ENCODE assay signal across 9 cellular contexts in the genomic region with DNA sequence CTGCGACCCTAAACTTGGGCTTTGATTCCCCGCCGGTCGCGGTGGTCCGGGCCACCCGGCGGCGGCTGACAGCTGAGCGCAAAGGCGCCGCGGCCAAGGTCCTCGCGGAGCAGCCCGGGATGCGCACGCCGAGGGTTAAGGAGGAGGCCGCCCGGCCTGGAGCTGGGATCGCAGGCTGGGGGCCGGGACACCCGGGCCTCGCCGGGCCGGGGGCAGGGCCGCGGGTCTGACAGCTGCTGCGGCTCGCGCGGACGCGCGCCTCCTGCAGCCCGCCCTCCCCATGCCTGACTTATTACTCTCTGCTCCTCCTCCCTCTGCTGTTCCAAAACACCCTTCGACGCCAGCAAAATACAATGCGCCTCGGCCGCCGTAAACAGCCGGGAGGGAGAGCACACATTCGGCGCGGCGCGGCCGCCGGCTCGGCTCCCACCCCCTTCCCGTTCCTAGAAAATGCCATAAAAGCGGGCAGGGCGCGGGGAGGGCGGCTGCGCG. TPM values are rescaled to one million over a fixed set of nuclear protein-coding genes. Genes with fewer than 3 reads are reported as not detected.
DNase-seq lines count a peak whose midpoint lies in the region; ATAC-seq and TF ChIP-seq lines count a peak whose summit lies in the region.
"Had no signal": no experiment of that assay in that cellular context is flagged by ENCODE, and none has a peak within 500 bp of the region (broad histone marks: within the 10 kb centered on the region; RNA-seq: fewer than 3 reads in every experiment).

No MANE protein-coding gene starts in this region.

- peaks cover 27% of the 10 kb centered on the region for H3K4me1 Mint-ChIP-seq in nephron

- peak; percentile 34 for ATAC-seq in HG03442 (IDR thresholded peaks at IDR 0.05; ENCODE audit: unreplicated experiment)

- peak overlapping the region; percentile 60 for H3K4me3 ChIP-seq in fibroblast of villous mesenchyme (ENCODE audit: low read depth, low read length)

- no peaks in the 10 kb centered on the region for H3K36me3 Mint-ChIP-seq in nephron (ENCODE audit: low read depth)

- peaks cover 29% of the 10 kb centered on the region for H3K27me3 Mint-ChIP-seq in nephron (ENCODE audit: low read depth)

- H3K9me3 Mint-ChIP-seq in nephron, result no peaks in the 10 kb centered on the region

- peak overlapping the region; percentile 32 to 76 (median 72) for H3K27ac Mint-ChIP-seq in nephron

- peak overlapping the region; percentile 90 to 95 (median 94) for H3K4me3 Mint-ChIP-seq in nephron

- peak overlapping the region; percentile 83 for H3K27ac ChIP-seq in substantia nigra (ENCODE audit: low read depth, low read length, poor library complexity, severe bottlenecking)
- H3K27ac ChIP-seq: C4-2B had no signal

- TF ChIP-seq CTCF in fibroblast of villous mesenchyme (IDR thresholded peaks at IDR 0.05; ENCODE audit: insufficient read depth, low read depth, low read length), result no peak
- peak in 1 of 3 experiments; percentile 4 for TF ChIP-seq CTCF in nephron (IDR thresholded peaks at IDR 0.05; ENCODE audit: unreplicated experiment in 3 of 3)

- DNase-seq in NCI-H1417 (lab: John Stamatoyannopoulos, UW) (peak; percentile 37 to 78 (median 67)), NCI-H1417 treated with DMSO at 0.1 percent for 48 hours (lab: John Stamatoyannopoulos, UW) (no peak), activated gamma-delta T cell (lab: John Stamatoyannopoulos, UW) (peak; percentile 35), fibroblast of villous mesenchyme (ENCODE audit: low read depth) (peak; percentile 60), substantia nigra (lab: John Stamatoyannopoulos, UW) (peak in 48 of 49 donors; percentile 17 to 86 (median 62))

TF ChIP-seq in PFSK-1, 5 proteins besides CTCF, POLR2A, EP300 and RAD21:
- TF ChIP-seq POLR2AphosphoS5 (IDR thresholded peaks at IDR 0.05; ENCODE audit: low read depth, low read length), result peak; percentile 22; the same call in 1 of the 2 replicates
- TF ChIP-seq SIN3A (IDR thresholded peaks at IDR 0.05; ENCODE audit: borderline replicate concordance, insufficient read depth, low read length), result 0 out of 2 replicates have a peak, but pooled peaks have one; percentile 88
- TF ChIP-seq FOXP2 (optimal IDR thresholded peaks at IDR 0.05; ENCODE audit: borderline replicate concordance, extremely low read depth, extremely low read length, insufficient read depth), result peak; percentile 78
- TF ChIP-seq, protein P1, sequence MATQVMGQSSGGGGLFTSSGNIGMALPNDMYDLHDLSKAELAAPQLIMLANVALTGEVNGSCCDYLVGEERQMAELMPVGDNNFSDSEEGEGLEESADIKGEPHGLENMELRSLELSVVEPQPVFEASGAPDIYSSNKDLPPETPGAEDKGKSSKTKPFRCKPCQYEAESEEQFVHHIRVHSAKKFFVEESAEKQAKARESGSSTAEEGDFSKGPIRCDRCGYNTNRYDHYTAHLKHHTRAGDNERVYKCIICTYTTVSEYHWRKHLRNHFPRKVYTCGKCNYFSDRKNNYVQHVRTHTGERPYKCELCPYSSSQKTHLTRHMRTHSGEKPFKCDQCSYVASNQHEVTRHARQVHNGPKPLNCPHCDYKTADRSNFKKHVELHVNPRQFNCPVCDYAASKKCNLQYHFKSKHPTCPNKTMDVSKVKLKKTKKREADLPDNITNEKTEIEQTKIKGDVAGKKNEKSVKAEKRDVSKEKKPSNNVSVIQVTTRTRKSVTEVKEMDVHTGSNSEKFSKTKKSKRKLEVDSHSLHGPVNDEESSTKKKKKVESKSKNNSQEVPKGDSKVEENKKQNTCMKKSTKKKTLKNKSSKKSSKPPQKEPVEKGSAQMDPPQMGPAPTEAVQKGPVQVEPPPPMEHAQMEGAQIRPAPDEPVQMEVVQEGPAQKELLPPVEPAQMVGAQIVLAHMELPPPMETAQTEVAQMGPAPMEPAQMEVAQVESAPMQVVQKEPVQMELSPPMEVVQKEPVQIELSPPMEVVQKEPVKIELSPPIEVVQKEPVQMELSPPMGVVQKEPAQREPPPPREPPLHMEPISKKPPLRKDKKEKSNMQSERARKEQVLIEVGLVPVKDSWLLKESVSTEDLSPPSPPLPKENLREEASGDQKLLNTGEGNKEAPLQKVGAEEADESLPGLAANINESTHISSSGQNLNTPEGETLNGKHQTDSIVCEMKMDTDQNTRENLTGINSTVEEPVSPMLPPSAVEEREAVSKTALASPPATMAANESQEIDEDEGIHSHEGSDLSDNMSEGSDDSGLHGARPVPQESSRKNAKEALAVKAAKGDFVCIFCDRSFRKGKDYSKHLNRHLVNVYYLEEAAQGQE (IDR thresholded peaks at IDR 0.05; ENCODE audit: insufficient read depth in 1 of 2, low read depth in 2 of 2, low read length in 2 of 2), result no peak

RNA-seq across cellular contexts. Expression of a gene that starts 0.7 kb away (rescaled TPM):
- polyA plus RNA-seq in PFSK-1 (2012; ENCODE audit: insufficient read length, low read depth), result 19.6 TPM
- total RNA-seq in fibroblast of villous mesenchyme, result under 0.01 and 0.64 TPM in 2 replicates
